17 cellular contexts compared by ENCODE assay signal in the genomic region with DNA sequence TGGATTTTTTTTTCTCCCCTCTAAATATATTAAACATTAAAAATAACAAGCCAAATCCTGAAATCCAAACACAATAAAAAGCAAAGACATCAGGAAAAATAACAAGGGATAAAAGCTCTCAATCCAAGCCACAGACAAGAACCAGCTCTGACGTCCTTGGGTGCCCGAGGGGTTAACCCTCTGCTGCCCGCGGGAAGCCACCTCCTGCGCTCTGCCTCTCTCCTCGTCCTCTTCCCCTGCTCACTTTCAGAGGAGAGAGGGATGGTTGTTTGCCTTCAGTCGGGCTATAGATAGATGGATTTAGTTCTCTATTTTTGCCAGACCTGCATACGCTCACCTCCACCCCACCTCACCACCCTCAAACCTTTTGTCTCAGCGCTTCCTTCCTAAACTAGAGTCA.
DNase-seq lines count a peak whose midpoint lies in the region; ATAC-seq, FAIRE-seq and TF ChIP-seq lines count a peak whose summit lies in the region.
"Had no signal": no experiment of that assay in that cellular context is flagged by ENCODE, and none has a peak within 500 bp of the region (broad histone marks: within the 10 kb centered on the region; RNA-seq: fewer than 3 reads in every experiment).

No MANE protein-coding gene starts in this region.

- H3K4me3 ChIP-seq in GM23338 (peak overlapping the region; percentile 34), bronchial epithelial cell (ENCODE audit: low read depth, low read length) (no peak overlapping the region), iPS-18a (ENCODE audit: low read length) (peak overlapping the region; percentile 2), neural progenitor cell (no peak overlapping the region)
- no peak overlapping the region for H3K4me3 ChIP-seq in CD4-positive, alpha-beta memory T cell (ENCODE audit: low read length in 2 of 2)
- H3K4me3 ChIP-seq: BLaER1 treated with 17β-estradiol and CSF1 and Interleukin-3, amounts not matched to agents 10 nM and 100 nM had no signal

- H3K9me2 ChIP-seq in GM23338 (ENCODE audit: insufficient read depth): no peaks in the 10 kb centered on the region

- TF ChIP-seq CTCF in GM23338 (conservative IDR thresholded peaks at IDR 0.05; ENCODE audit: low read depth in 2 of 2) (no peak), bronchial epithelial cell (IDR thresholded peaks at IDR 0.05; ENCODE audit: insufficient read depth, low read length, severe bottlenecking) (no peak), neural progenitor cell (IDR thresholded peaks at IDR 0.05) (no peak)

- H3K27ac ChIP-seq in GM23338 (ENCODE audit: low read depth) (no peak overlapping the region), iPS-18a (ENCODE audit: low read length) (no peak overlapping the region), neural progenitor cell (no peak overlapping the region)
- no peak overlapping the region for H3K27ac ChIP-seq in CD4-positive, alpha-beta memory T cell (ENCODE audit: low read depth, low read length)
- H3K27ac ChIP-seq: BLaER1 treated with 17β-estradiol and CSF1 and Interleukin-3, amounts not matched to agents 10 nM and 100 nM had no signal

- DNase-seq in GM23338 (ENCODE audit: low spot score) (no peak), bronchial epithelial cell (ENCODE audit: low read depth) (no peak), neural progenitor cell (ENCODE audit: low spot score) (no peak)
- no peak for DNase-seq in CD4-positive, alpha-beta memory T cell
- DNase-seq: ACHN; CD4-positive, CD25-positive, alpha-beta regulatory T cell; DMS79; GDM1; H7 had no signal

- H3K36me3 Mint-ChIP-seq in GM23338 (ENCODE audit: low read depth) (peaks cover 2% of the 10 kb centered on the region; the same call in 1 of the 3 replicates), neural progenitor cell (peaks cover 2% of the 10 kb centered on the region)
- H3K36me3 Mint-ChIP-seq in CD4-positive, alpha-beta memory T cell: no peaks in the 10 kb centered on the region
- H3K36me3 Mint-ChIP-seq: CD4-positive, CD25-positive, alpha-beta regulatory T cell had no signal

- no peaks in the 10 kb centered on the region for H3K9me3 ChIP-seq in iPS-18a (ENCODE audit: control insufficient read depth, low read depth, low read length)
- H3K9me3 ChIP-seq in neural progenitor cell (ENCODE audit: low read depth): no peaks in the 10 kb centered on the region
- no peaks in the 10 kb centered on the region for H3K9me3 ChIP-seq in CD4-positive, alpha-beta memory T cell (ENCODE audit: control insufficient read depth in 1 of 2, low read length in 2 of 2)

- H3K79me2 ChIP-seq in GM23338 (replicated peaks; ENCODE audit: insufficient read depth) (no peaks in the 10 kb centered on the region), neural progenitor cell (ENCODE audit: low read depth) (no peaks in the 10 kb centered on the region)

- peak overlapping the region; percentile 99 for H2AFZ ChIP-seq in GM23338
- H2AFZ ChIP-seq in neural progenitor cell (replicated peaks): peak overlapping the region; percentile 86

- intact Hi-C loops in CD4-positive, alpha-beta memory T cell (cut with micrococcal nuclease): no loop called here

- POLR2A ChIA-PET in CD4-positive, alpha-beta memory T cell (lab: Charles Lee; ENCODE audit: partially characterized antibody): no interaction called here

- 0 out of 2 replicates have a peak, but pooled peaks cover 3% of the 10 kb centered on the region for H3K4me1 ChIP-seq in GM23338 (ENCODE audit: insufficient read depth)
- no peaks in the 10 kb centered on the region for H3K4me1 ChIP-seq in iPS-18a (ENCODE audit: control insufficient read depth, low read depth, low read length)
- H3K4me1 ChIP-seq in neural progenitor cell: peaks cover 8% of the 10 kb centered on the region
- no peaks in the 10 kb centered on the region for H3K4me1 ChIP-seq in CD4-positive, alpha-beta memory T cell (ENCODE audit: insufficient read depth, low read length)
- H3K4me1 ChIP-seq: BLaER1 treated with 17β-estradiol and CSF1 and Interleukin-3, amounts not matched to agents 10 nM and 100 nM had no signal

- ATAC-seq in GM23338 (peak; percentile 90), GM18870 (IDR thresholded peaks at IDR 0.05; ENCODE audit: unreplicated experiment) (no peak), GM21723 (IDR thresholded peaks at IDR 0.05; ENCODE audit: unreplicated experiment) (no peak), HG03439 (IDR thresholded peaks at IDR 0.05; ENCODE audit: unreplicated experiment) (no peak)

- FAIRE-seq in bronchial epithelial cell (lab: Jason Lieb, UNC): peak; percentile 13
- FAIRE-seq: GM12892, GM19239 had no signal

- peak overlapping the region; percentile 68 for H3K4me2 ChIP-seq in GM23338
- peak overlapping the region; percentile 54 for H3K4me2 ChIP-seq in neural progenitor cell
- H3K4me2 ChIP-seq: BLaER1 treated with 17β-estradiol and CSF1 and Interleukin-3, amounts not matched to agents 10 nM and 100 nM had no signal

- peaks cover 6% of the 10 kb centered on the region for H3K27me3 Mint-ChIP-seq in GM23338 (ENCODE audit: insufficient read depth, low read depth, poor library complexity)
- H3K27me3 Mint-ChIP-seq in neural progenitor cell (ENCODE audit: insufficient read depth, low read depth): peaks cover 18% of the 10 kb centered on the region
- H3K27me3 Mint-ChIP-seq in CD4-positive, alpha-beta memory T cell: peaks cover 23 to 33% of the 10 kb centered on the region in 2 donors

- H4K20me1 ChIP-seq in GM23338 (replicated peaks; ENCODE audit: insufficient read depth): no peaks in the 10 kb centered on the region
- no peaks in the 10 kb centered on the region for H4K20me1 ChIP-seq in neural progenitor cell (ENCODE audit: low read depth)
- H4K20me1 ChIP-seq: BLaER1 treated with 17β-estradiol and CSF1 and Interleukin-3, amounts not matched to agents 10 nM and 100 nM had no signal

- no peak overlapping the region for H3K9ac ChIP-seq in iPS-18a (ENCODE audit: low read length)
- H3K9ac ChIP-seq in neural progenitor cell: no peak overlapping the region
- H3K9ac ChIP-seq: BLaER1 treated with 17β-estradiol and CSF1 and Interleukin-3, amounts not matched to agents 10 nM and 100 nM had no signal

- H3F3A ChIP-seq in GM23338 (replicated peaks; ENCODE audit: low read depth): no peaks in the 10 kb centered on the region
- no peaks in the 10 kb centered on the region for H3F3A ChIP-seq in neural progenitor cell (ENCODE audit: low read depth)

- H3K9me3 Mint-ChIP-seq in GM23338 (peaks cover 6% of the 10 kb centered on the region), neural progenitor cell (peaks cover 22% of the 10 kb centered on the region)
- H3K9me3 Mint-ChIP-seq in CD4-positive, alpha-beta memory T cell: peaks cover 2 to 7% (median 4%) of the 10 kb centered on the region in 8 donors

- CTCF ChIA-PET in CD4-positive, alpha-beta memory T cell (lab: Charles Lee; ENCODE audit: partially characterized antibody): no interaction called here

- H3K27ac Mint-ChIP-seq in GM23338 (no peak overlapping the region), neural progenitor cell (peak overlapping the region; percentile 71)
- H3K27ac Mint-ChIP-seq in CD4-positive, alpha-beta memory T cell: no peak overlapping the region
- H3K27ac Mint-ChIP-seq: CD4-positive, CD25-positive, alpha-beta regulatory T cell; IgD-negative memory B cell had no signal

- peaks cover 15% of the 10 kb centered on the region; the same call in 1 of the 2 replicates for H3K27me3 ChIP-seq in GM23338 (ENCODE audit: insufficient read depth)
- peaks cover 5% of the 10 kb centered on the region for H3K27me3 ChIP-seq in bronchial epithelial cell (ENCODE audit: control insufficient read depth, insufficient read depth, low read length)
- H3K27me3 ChIP-seq in iPS-18a (ENCODE audit: control insufficient read depth, insufficient read depth, low read length): peaks cover 15% of the 10 kb centered on the region
- H3K27me3 ChIP-seq in neural progenitor cell: peaks cover 21% of the 10 kb centered on the region
- peaks cover 7% of the 10 kb centered on the region for H3K27me3 ChIP-seq in CD4-positive, alpha-beta memory T cell (ENCODE audit: insufficient read depth, low read length)
- H3K27me3 ChIP-seq: BLaER1 treated with 17β-estradiol and CSF1 and Interleukin-3, amounts not matched to agents 10 nM and 100 nM had no signal

- H3K4me1 Mint-ChIP-seq in GM23338: peaks cover 7% of the 10 kb centered on the region
- peaks cover 25% of the 10 kb centered on the region for H3K4me1 Mint-ChIP-seq in neural progenitor cell
- H3K4me1 Mint-ChIP-seq in CD4-positive, alpha-beta memory T cell: no peaks in the 10 kb centered on the region
- H3K4me1 Mint-ChIP-seq: CD4-positive, CD25-positive, alpha-beta regulatory T cell; IgD-negative memory B cell had no signal

- H3K36me3 ChIP-seq in GM23338 (ENCODE audit: insufficient read depth) (no peaks in the 10 kb centered on the region), bronchial epithelial cell (ENCODE audit: control insufficient read depth, insufficient read depth, low read length) (no peaks in the 10 kb centered on the region), iPS-18a (ENCODE audit: control insufficient read depth, low read depth, low read length) (no peaks in the 10 kb centered on the region), neural progenitor cell (no peaks in the 10 kb centered on the region)
- no peaks in the 10 kb centered on the region for H3K36me3 ChIP-seq in CD4-positive, alpha-beta memory T cell (ENCODE audit: insufficient read depth, low read length)
- H3K36me3 ChIP-seq: BLaER1 treated with 17β-estradiol and CSF1 and Interleukin-3, amounts not matched to agents 10 nM and 100 nM had no signal

- peak overlapping the region; percentile 25; the same call in 2 of the 3 replicates for H3K4me3 Mint-ChIP-seq in GM23338
- no peak overlapping the region for H3K4me3 Mint-ChIP-seq in neural progenitor cell
- no peak overlapping the region for H3K4me3 Mint-ChIP-seq in CD4-positive, alpha-beta memory T cell
- H3K4me3 Mint-ChIP-seq: CD4-positive, CD25-positive, alpha-beta regulatory T cell; IgD-negative memory B cell had no signal

TF ChIP-seq in GM23338, 12 proteins besides CTCF, POLR2A, EP300 and RAD21 (continues in another document):
- TF ChIP-seq STAT1 (IDR thresholded peaks at IDR 0.05; ENCODE audit: unreplicated experiment) (no peak), EZH2phosphoT487 (IDR thresholded peaks at IDR 0.05; ENCODE audit: unreplicated experiment) (no peak), NANOG (IDR thresholded peaks at IDR 0.05; ENCODE audit: borderline replicate concordance) (no peak), ZNF114 (CRISPR knock-in tag; IDR thresholded peaks at IDR 0.05) (no peak), ZNF331 (CRISPR knock-in tag; IDR thresholded peaks at IDR 0.05; ENCODE audit: low read depth) (no peak)

Comparison
In these comparisons a context has a peak if more than half of its experiments do, and no peak if none do; other contexts are left out.
1. H3K4me3 ChIP-seq: peak in GM23338 (single experiment) and iPS-18a (single experiment); none in bronchial epithelial cell (single experiment), neural progenitor cell (single experiment) and CD4-positive, alpha-beta memory T cell (0 of 2).